Comparison of ENCODE assay signal across 9 cellular contexts in genomic region chr1:183416850-183417690, GRCh38.
DNase-seq lines count a peak whose midpoint lies in the region; ATAC-seq and TF ChIP-seq lines count a peak whose summit lies in the region.
"Had no signal": no experiment of that assay in that cellular context is flagged by ENCODE, and none has a peak within 500 bp of the region (broad histone marks: within the 10 kb centered on the region; RNA-seq: fewer than 3 reads in every experiment).

No MANE protein-coding gene starts in this region.

- TF ChIP-seq CTCF in cardiac fibroblast (IDR thresholded peaks at IDR 0.05; ENCODE audit: low read depth, low read length) = no peak

- DNase-seq in activated T-cell treated with anti-CD3 and anti-CD28 coated beads for 1 hour (ENCODE audit: low read depth) (peak; percentile 12), activated T-cell treated with anti-CD3 and anti-CD28 coated beads for 4 hours (no peak), cardiac fibroblast (ENCODE audit: low read depth in 2 of 2) (peak; percentile 65), iPS-NIHi11 (ENCODE audit: low spot score) (peak; percentile 89), skeletal muscle cell (ENCODE audit: low read depth) (peak; percentile 16), amniotic stem cell (lab: John Stamatoyannopoulos, UW) (no peak)

- peak overlapping the region in 1 of 2 donors; percentile 11 for H3K4me3 ChIP-seq in cardiac fibroblast (replicated peaks in 1 of 2; ENCODE audit: low read depth in 2 of 2, low read length in 2 of 2)
- peak overlapping the region; percentile 17 for H3K4me3 ChIP-seq in skeletal muscle cell (ENCODE audit: low read depth, low read length)
- H3K4me3 ChIP-seq: BLaER1 treated with 17β-estradiol and CSF1 and Interleukin-3, amounts not matched to agents 10 nM and 100 nM had no signal

- ATAC-seq in SK-N-SH treated with all-trans-retinoic acid at 6 μM for 48 hours (peak; percentile 98), GM19463 (IDR thresholded peaks at IDR 0.05; ENCODE audit: unreplicated experiment) (no peak)

TF ChIP-seq in SK-N-SH treated with all-trans-retinoic acid at 6 μM for 48 hours, 23 proteins besides CTCF, POLR2A, EP300 and RAD21:
- no peak for TF ChIP-seq TCF4 (CRISPR knock-in tag; IDR thresholded peaks at IDR 0.05; ENCODE audit: borderline replicate concordance)
- TF ChIP-seq ZNF8 (CRISPR knock-in tag; IDR thresholded peaks at IDR 0.05) = no peak
- no peak; the same call in 1 of the 2 replicates for TF ChIP-seq RARB (CRISPR knock-in tag; IDR thresholded peaks at IDR 0.05)
- peak; percentile 75; the same call in 1 of the 2 replicates for TF ChIP-seq OSR1 (CRISPR knock-in tag; IDR thresholded peaks at IDR 0.05)
- TF ChIP-seq POU6F1 (CRISPR knock-in tag; IDR thresholded peaks at IDR 0.05; ENCODE audit: borderline replicate concordance, low read depth) = no peak
- TF ChIP-seq PATZ1 (CRISPR knock-in tag; IDR thresholded peaks at IDR 0.05; ENCODE audit: borderline replicate concordance) = no peak
- TF ChIP-seq CSRNP3 (CRISPR knock-in tag; IDR thresholded peaks at IDR 0.05) = no peak
- TF ChIP-seq BACH2 (CRISPR knock-in tag; IDR thresholded peaks at IDR 0.05; ENCODE audit: borderline replicate concordance) = no peak
- TF ChIP-seq ZC3H10 (CRISPR knock-in tag; IDR thresholded peaks at IDR 0.05) = peak; percentile 66; the same call in 1 of the 2 replicates
- 0 out of 2 replicates have a peak, but pooled peaks have one; percentile 41 for TF ChIP-seq ZFP3 (CRISPR knock-in tag; IDR thresholded peaks at IDR 0.05)
- 0 out of 2 replicates have a peak, but pooled peaks have one; percentile 33 for TF ChIP-seq TOX (CRISPR knock-in tag; IDR thresholded peaks at IDR 0.05; ENCODE audit: borderline replicate concordance)
- TF ChIP-seq ZFP30 (CRISPR knock-in tag; IDR thresholded peaks at IDR 0.05) = no peak
- TF ChIP-seq GLIS3 (CRISPR knock-in tag; IDR thresholded peaks at IDR 0.05) = 0 out of 2 replicates have a peak, but pooled peaks have one; percentile 24
- TF ChIP-seq ESRRG (CRISPR knock-in tag; IDR thresholded peaks at IDR 0.05) = no peak
- 0 out of 2 replicates have a peak, but pooled peaks have one; percentile 22 for TF ChIP-seq ARNTL (CRISPR knock-in tag; IDR thresholded peaks at IDR 0.05; ENCODE audit: borderline replicate concordance, low read depth)
- peak; percentile 92; the same call in 1 of the 2 replicates for TF ChIP-seq CSDC2 (CRISPR knock-in tag; IDR thresholded peaks at IDR 0.05)
- 0 out of 2 replicates have a peak, but pooled peaks have one; percentile 57 for TF ChIP-seq TSHZ2 (CRISPR knock-in tag; IDR thresholded peaks at IDR 0.05)
- TF ChIP-seq PPARA (CRISPR knock-in tag; IDR thresholded peaks at IDR 0.05; ENCODE audit: borderline replicate concordance) = no peak
- TF ChIP-seq SNAI2 (CRISPR knock-in tag; IDR thresholded peaks at IDR 0.05) = no peak

Comparison
In these comparisons a context has a peak if more than half of its experiments do, and no peak if none do; other contexts are left out.
1. DNase-seq: peak in activated T-cell treated with anti-CD3 and anti-CD28 coated beads for 1 hour (single experiment), cardiac fibroblast (2 of 2), iPS-NIHi11 (single experiment) and skeletal muscle cell (single experiment); none in activated T-cell treated with anti-CD3 and anti-CD28 coated beads for 4 hours (single experiment) and amniotic stem cell (single experiment).